1 cellular context compared by ENCODE assay signal in genomic region chr3:157148123-157148889, GRCh38.
TF ChIP-seq lines count a peak whose summit lies in the region.

No MANE protein-coding gene starts in this region.

TF ChIP-seq in H1, 55 proteins besides CTCF, POLR2A, EP300 and RAD21:
- TF ChIP-seq CTBP2 (IDR thresholded peaks at IDR 0.05; ENCODE audit: borderline replicate concordance, insufficient read depth, insufficient read length, low read length) (no peak), PHF8 (conservative IDR thresholded peaks at IDR 0.05; ENCODE audit: low read depth, low read length) (no peak), NRF1 (IDR thresholded peaks at IDR 0.05; ENCODE audit: low read depth, low read length) (no peak), RXRA (IDR thresholded peaks at IDR 0.05; ENCODE audit: insufficient read depth, low read depth, low read length) (no peak), POLR2AphosphoS5 (IDR thresholded peaks at IDR 0.05; ENCODE audit: low read depth, low read length) (peak; percentile 79)
TF ChIP-seq in H1: peak in this region for 1.
